1 cellular context compared by ENCODE assay signal in the genomic region with DNA sequence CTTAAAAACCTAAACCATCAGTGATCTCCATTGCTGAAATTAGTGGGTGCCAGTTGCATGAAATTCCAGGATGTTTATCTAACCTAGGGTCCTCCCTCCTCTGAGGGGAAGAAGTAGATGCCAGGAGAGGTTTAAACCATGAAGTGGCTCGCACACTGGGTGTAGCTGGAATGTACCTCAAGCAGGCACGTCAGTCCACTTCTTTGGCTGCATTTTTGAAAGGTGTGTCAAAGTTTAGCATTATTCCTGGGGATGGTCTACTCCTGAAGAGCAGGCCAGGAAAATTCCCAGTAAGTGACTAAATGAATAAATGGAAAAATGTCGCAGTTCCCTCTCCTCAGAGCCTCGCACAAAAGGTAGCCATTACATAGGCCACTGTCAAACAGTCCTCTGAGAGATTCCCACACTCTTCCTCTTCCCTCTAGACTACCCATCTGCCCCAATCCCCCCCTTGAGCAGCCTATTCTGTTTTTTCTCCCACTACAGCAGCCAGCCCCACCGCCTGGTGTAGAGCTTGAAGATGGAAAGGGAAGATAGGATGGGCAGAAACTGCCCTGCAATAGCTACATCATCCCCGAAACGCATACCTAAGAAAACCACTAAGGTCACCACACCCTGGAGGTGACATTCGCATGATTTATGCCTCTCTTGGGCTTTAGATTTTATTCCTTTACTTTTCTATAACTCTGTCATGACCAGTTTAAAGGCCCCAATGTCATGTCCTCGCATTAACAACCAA.
TF ChIP-seq lines count a peak whose summit lies in the region.

No MANE protein-coding gene starts in this region.

TF ChIP-seq in HCT116, 20 proteins besides CTCF, POLR2A, EP300 and RAD21:
- TF ChIP-seq CBX3 (IDR thresholded peaks at IDR 0.05; ENCODE audit: low read depth), result no peak
- no peak for TF ChIP-seq ELF1 (IDR thresholded peaks at IDR 0.05; ENCODE audit: borderline replicate concordance, low read depth)
- peak; percentile 8; the same call in 1 of the 2 replicates for TF ChIP-seq JUND (IDR thresholded peaks at IDR 0.05)
- 0 out of 2 replicates have a peak, but pooled peaks have one; percentile 22 for TF ChIP-seq SIN3A (IDR thresholded peaks at IDR 0.05; ENCODE audit: low read depth)
- TF ChIP-seq SP1 (IDR thresholded peaks at IDR 0.05; ENCODE audit: low read depth), result 0 out of 2 replicates have a peak, but pooled peaks have one; percentile 27
- TF ChIP-seq YY1 (IDR thresholded peaks at IDR 0.05; ENCODE audit: extremely low read depth, insufficient replicate concordance, low read depth, low read length), result no peak
